28 cellular contexts compared by ENCODE assay signal in the genomic region with DNA sequence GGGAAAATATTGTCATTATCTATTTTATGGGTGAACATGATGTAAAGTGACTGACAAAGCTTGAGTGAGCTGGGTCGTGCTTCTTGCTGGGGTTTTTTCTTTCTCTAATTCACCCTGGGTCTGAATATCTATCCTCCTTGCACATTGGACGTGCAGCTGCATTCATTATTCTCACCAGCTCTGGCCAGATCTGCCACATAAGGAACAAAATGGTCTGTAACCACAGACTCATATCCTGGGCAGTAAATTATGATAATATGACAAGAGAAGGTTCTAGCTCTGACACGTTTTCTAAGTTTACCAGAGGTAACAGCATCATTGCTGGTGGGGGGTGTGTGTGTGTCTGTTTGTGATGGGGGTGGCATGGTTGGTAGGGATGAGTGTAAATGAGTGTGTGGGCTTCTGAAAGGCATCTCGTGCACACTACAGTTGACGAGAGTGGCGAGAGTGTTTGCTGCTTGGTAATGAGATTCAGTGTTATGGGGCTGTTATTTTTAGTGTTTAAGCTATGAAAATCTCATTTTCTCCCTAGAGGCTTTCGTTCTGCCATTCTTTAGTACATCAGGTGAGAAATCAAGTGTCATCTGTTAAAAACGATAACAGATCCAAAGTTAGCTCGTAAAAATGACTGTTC.
DNase-seq lines count a peak whose midpoint lies in the region; ATAC-seq and TF ChIP-seq lines count a peak whose summit lies in the region.
"Had no signal": no experiment of that assay in that cellular context is flagged by ENCODE, and none has a peak within 500 bp of the region (broad histone marks: within the 10 kb centered on the region; RNA-seq: fewer than 3 reads in every experiment).

No MANE protein-coding gene starts in this region.

- peaks cover 38% of the 10 kb centered on the region for H3K4me1 Mint-ChIP-seq in activated B cell treated with CpG ODN at 0.5 μM for 24 hours
- H3K4me1 Mint-ChIP-seq: activated CD4-positive, alpha-beta T cell treated with anti-CD3 and anti-CD28 coated beads, Interleukin-2, amount 10 ng/mL, durations not matched to agents 7 days and 5 days; activated naive CD8-positive, alpha-beta T cell treated with anti-CD3 and anti-CD28 coated beads, Interleukin-2, amount 50 U/mL, for 24 hours; stimulated activated naive CD8-positive, alpha-beta T cell treated with anti-CD3 and anti-CD28 coated beads, Interleukin-15, amount 100 ng/mL, for 72 hours had no signal

- H3K4me1 ChIP-seq in osteoblast (ENCODE audit: insufficient read depth, low read length): no peaks in the 10 kb centered on the region
- H3K4me1 ChIP-seq: A549, gastrocnemius medialis had no signal

- ATAC-seq in GM18498 (IDR thresholded peaks at IDR 0.05; ENCODE audit: unreplicated experiment): peak; percentile 66
- peak; percentile 53 for ATAC-seq in GM21786 (IDR thresholded peaks at IDR 0.05; ENCODE audit: unreplicated experiment)
- ATAC-seq in activated B cell treated with CpG ODN at 0.5 μM for 24 hours (ENCODE audit: low read depth): no peak
- ATAC-seq: A549; activated naive CD8-positive, alpha-beta T cell treated with anti-CD3 and anti-CD28 coated beads, Interleukin-2, amount 50 U/mL, for 24 hours; activated T-cell treated with anti-CD3 and anti-CD28 coated beads, Interleukin-2, amount 50 U/mL, for 4 hours; gastrocnemius medialis; HepG2; left colon; stimulated activated naive CD8-positive, alpha-beta T cell treated with anti-CD3 and anti-CD28 coated beads, Interleukin-15, amount 100 ng/mL, for 72 hours had no signal

- H3K27me3 Mint-ChIP-seq in activated B cell treated with CpG ODN at 0.5 μM for 24 hours: no peaks in the 10 kb centered on the region
- H3K27me3 Mint-ChIP-seq: activated naive CD8-positive, alpha-beta T cell treated with anti-CD3 and anti-CD28 coated beads, Interleukin-2, amount 50 U/mL, for 24 hours had no signal

- peak overlapping the region; percentile 21 for H3K4me3 Mint-ChIP-seq in activated B cell treated with CpG ODN at 0.5 μM for 24 hours
- H3K4me3 Mint-ChIP-seq: activated CD4-positive, alpha-beta T cell treated with anti-CD3 and anti-CD28 coated beads, Interleukin-2, amount 10 ng/mL, durations not matched to agents 7 days and 5 days; activated naive CD8-positive, alpha-beta T cell treated with anti-CD3 and anti-CD28 coated beads, Interleukin-2, amount 50 U/mL, for 24 hours; activated T-cell treated with anti-CD3 and anti-CD28 coated beads, Interleukin-2, amount 50 U/mL, for 4 hours; H9; stimulated activated naive CD8-positive, alpha-beta T cell treated with anti-CD3 and anti-CD28 coated beads, Interleukin-15, amount 100 ng/mL, for 72 hours had no signal

- DNase-seq in activated B cell treated with CpG ODN at 0.5 μM for 24 hours (no peak), osteoblast (ENCODE audit: insufficient read length, low spot score, missing footprints) (peak; percentile 10), ACHN (no peak), HT-29 (ENCODE audit: low spot score) (no peak), C1 segment of cervical spinal cord (lab: John Stamatoyannopoulos, UW) (no peak), cerebellum (ENCODE audit: low spot score) (no peak)
- DNase-seq: activated CD4-positive, alpha-beta T cell treated with anti-CD3 and anti-CD28 coated beads, Interleukin-2, amount 10 ng/mL, durations not matched to agents 7 days and 5 days; activated naive CD8-positive, alpha-beta T cell treated with anti-CD3 and anti-CD28 coated beads, Interleukin-2, amount 50 U/mL, for 24 hours; activated T-cell treated with anti-CD3 and anti-CD28 coated beads, Interleukin-2, amount 50 U/mL, for 4 hours; cerebellar nuclear complex; COR-L47; DMS79; gastrocnemius medialis; GF-D8; H9; Kasumi-1; left colon; NCI-H524 treated with DMSO at 0.1 percent for 48 hours; Right ventricle myocardium superior; stimulated activated naive CD8-positive, alpha-beta T cell treated with anti-CD3 and anti-CD28 coated beads, Interleukin-15, amount 100 ng/mL, for 72 hours; tibial artery had no signal

- POLR2A ChIA-PET in activated B cell treated with CpG ODN at 0.5 μM for 24 hours (lab: Charles Lee): no interaction called here

- no peaks in the 10 kb centered on the region for H3K9me3 ChIP-seq in osteoblast (ENCODE audit: low read depth, low read length)
- H3K9me3 ChIP-seq: A549, gastrocnemius medialis, tibial artery had no signal

- CTCF ChIA-PET in activated B cell treated with CpG ODN at 0.5 μM for 24 hours (lab: Charles Lee): no interaction called here

- H3K27ac Mint-ChIP-seq in activated B cell treated with CpG ODN at 0.5 μM for 24 hours: peak overlapping the region; percentile 0
- H3K27ac Mint-ChIP-seq: activated CD4-positive, alpha-beta T cell treated with anti-CD3 and anti-CD28 coated beads, Interleukin-2, amount 10 ng/mL, durations not matched to agents 7 days and 5 days; activated naive CD8-positive, alpha-beta T cell treated with anti-CD3 and anti-CD28 coated beads, Interleukin-2, amount 50 U/mL, for 24 hours; H9; stimulated activated naive CD8-positive, alpha-beta T cell treated with anti-CD3 and anti-CD28 coated beads, Interleukin-15, amount 100 ng/mL, for 72 hours had no signal

- no peaks in the 10 kb centered on the region for H3K36me3 ChIP-seq in osteoblast (ENCODE audit: insufficient read depth, low read length)
- H3K36me3 ChIP-seq: gastrocnemius medialis, tibial artery had no signal

- no peak overlapping the region for H3K4me2 ChIP-seq in osteoblast (ENCODE audit: insufficient read depth, low read length)
- H3K4me2 ChIP-seq: A549, hepatocyte had no signal

- H3K36me3 Mint-ChIP-seq in activated B cell treated with CpG ODN at 0.5 μM for 24 hours (ENCODE audit: low read depth): no peaks in the 10 kb centered on the region

- H4K20me1 ChIP-seq in osteoblast (ENCODE audit: insufficient read depth, low read length): no peaks in the 10 kb centered on the region

- intact Hi-C loops in activated B cell treated with CpG ODN at 0.5 μM for 24 hours (cut with micrococcal nuclease): no loop called here

- H3K27me3 ChIP-seq in osteoblast (ENCODE audit: insufficient read depth, low read length): no peaks in the 10 kb centered on the region
- H3K27me3 ChIP-seq: dorsolateral prefrontal cortex, gastrocnemius medialis, hepatocyte, tibial artery had no signal

- no peaks in the 10 kb centered on the region for H3K9me3 Mint-ChIP-seq in activated B cell treated with CpG ODN at 0.5 μM for 24 hours
- H3K9me3 Mint-ChIP-seq: activated CD4-positive, alpha-beta T cell treated with anti-CD3 and anti-CD28 coated beads, Interleukin-2, amount 10 ng/mL, durations not matched to agents 7 days and 5 days; activated naive CD8-positive, alpha-beta T cell treated with anti-CD3 and anti-CD28 coated beads, Interleukin-2, amount 50 U/mL, for 24 hours; activated T-cell treated with anti-CD3 and anti-CD28 coated beads, Interleukin-2, amount 50 U/mL, for 4 hours; H9; stimulated activated naive CD8-positive, alpha-beta T cell treated with anti-CD3 and anti-CD28 coated beads, Interleukin-15, amount 100 ng/mL, for 72 hours had no signal

- no peak overlapping the region for H2AFZ ChIP-seq in osteoblast (ENCODE audit: low read length)
- H2AFZ ChIP-seq: hepatocyte had no signal

- H3K4me3 ChIP-seq in osteoblast (ENCODE audit: insufficient read depth, low read length): no peak overlapping the region
- H3K4me3 ChIP-seq: A549, dorsolateral prefrontal cortex, gastrocnemius medialis, hepatocyte, tibial artery had no signal

- in situ Hi-C loops in ACHN (cut with HindIII; ENCODE audit: low pct_ligation_motif_present, low pct_unique_long_range_greater_than_20kb, low sequenced_read_pairs): no loop called here

- H3K27ac ChIP-seq in osteoblast (ENCODE audit: low read depth, low read length): no peak overlapping the region
- H3K27ac ChIP-seq: A549, gastrocnemius medialis, hepatocyte, HL-60, tibial artery had no signal

- no peaks in the 10 kb centered on the region for H3K79me2 ChIP-seq in osteoblast (ENCODE audit: insufficient read depth, low read length)
- H3K79me2 ChIP-seq: hepatocyte had no signal

- no peak for TF ChIP-seq CTCF in activated B cell treated with CpG ODN at 0.5 μM for 24 hours (IDR thresholded peaks at IDR 0.05)
- TF ChIP-seq CTCF in osteoblast (IDR thresholded peaks at IDR 0.05; ENCODE audit: extremely low read depth, low read depth, low read length): no peak
